In genomic region chr1:12170263-12170671, GRCh38 we compare ENCODE assay signal across 1 cellular context.
TF ChIP-seq lines count a peak whose summit lies in the region.

No MANE protein-coding gene starts in this region.

TF ChIP-seq in GM23338, 12 proteins besides CTCF, POLR2A, EP300 and RAD21 (continued from another document):
- no peak for TF ChIP-seq ZNF331 (CRISPR knock-in tag; IDR thresholded peaks at IDR 0.05; ENCODE audit: low read depth)
